Comparison of ENCODE assay signal across 14 cellular contexts in the genomic region with DNA sequence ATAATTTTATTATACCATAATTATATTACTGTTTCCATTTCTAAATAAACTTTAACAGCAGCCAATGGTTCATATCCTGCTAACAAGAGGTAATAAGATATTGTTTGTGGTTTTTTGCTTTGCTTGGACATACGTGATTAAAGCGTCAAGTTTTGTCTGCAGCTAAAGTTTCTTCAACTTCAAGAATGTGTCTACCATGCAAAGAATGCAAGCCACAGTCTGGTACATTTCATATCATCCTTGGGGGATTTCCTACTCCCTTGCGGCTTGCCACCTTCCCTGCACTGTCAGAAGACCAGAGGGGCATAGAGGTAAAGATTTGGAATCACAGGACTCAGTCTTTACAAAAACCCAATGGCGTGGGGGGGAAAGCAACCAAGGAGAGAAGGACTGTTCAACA.
DNase-seq lines count a peak whose midpoint lies in the region; ATAC-seq and TF ChIP-seq lines count a peak whose summit lies in the region.
"Had no signal": no experiment of that assay in that cellular context is flagged by ENCODE, and none has a peak within 500 bp of the region (broad histone marks: within the 10 kb centered on the region; RNA-seq: fewer than 3 reads in every experiment).

No MANE protein-coding gene starts in this region.

- no peak overlapping the region for H3K27ac Mint-ChIP-seq in activated CD8-positive, alpha-beta T cell treated with anti-CD3 and anti-CD28 coated beads for 36 hours
- no peak overlapping the region for H3K27ac Mint-ChIP-seq in activated CD8-positive, alpha-beta T cell treated with anti-CD3 and anti-CD28 coated beads, Interleukin-2, amount 10 ng/mL, durations not matched to agents 7 days and 5 days
- no peak overlapping the region for H3K27ac Mint-ChIP-seq in stimulated activated memory B cell treated with anti-CD40 and anti-IgM and Interleukin-4, amounts not matched to agents 10 μg/mL and 1 μg/mL and 100 μg/mL, for 72 hours
- H3K27ac Mint-ChIP-seq: T-helper 1 cell treated with Interleukin-12 subunit alpha and Interleukin-12 subunit beta and Interleukin-4 antibody, amounts not matched to agents 30 μg/mL and 1 μg/mL, for 36 hours had no signal

- H3K4me1 Mint-ChIP-seq in activated CD8-positive, alpha-beta T cell treated with anti-CD3 and anti-CD28 coated beads for 36 hours (ENCODE audit: low read depth) = peaks cover 54% of the 10 kb centered on the region
- H3K4me1 Mint-ChIP-seq in activated CD8-positive, alpha-beta T cell treated with anti-CD3 and anti-CD28 coated beads, Interleukin-2, amount 10 ng/mL, durations not matched to agents 7 days and 5 days (ENCODE audit: low read depth) = peaks cover 18% of the 10 kb centered on the region
- peaks cover 57% of the 10 kb centered on the region for H3K4me1 Mint-ChIP-seq in stimulated activated memory B cell treated with anti-CD40 and anti-IgM and Interleukin-4, amounts not matched to agents 10 μg/mL and 1 μg/mL and 100 μg/mL, for 72 hours

- H3K9me3 ChIP-seq in adipocyte (ENCODE audit: control insufficient read depth, low read length) = no peaks in the 10 kb centered on the region
- H3K9me3 ChIP-seq: esophagus squamous epithelium had no signal

- TF ChIP-seq CTCF in activated CD8-positive, alpha-beta T cell treated with anti-CD3 and anti-CD28 coated beads for 36 hours (IDR thresholded peaks at IDR 0.05) = no peak
- no peak for TF ChIP-seq CTCF in kidney epithelial cell (IDR thresholded peaks at IDR 0.05; ENCODE audit: insufficient read depth, low read length, poor library complexity, severe bottlenecking)

- H3K4me3 Mint-ChIP-seq in activated CD8-positive, alpha-beta T cell treated with anti-CD3 and anti-CD28 coated beads for 36 hours = no peak overlapping the region
- H3K4me3 Mint-ChIP-seq in activated CD8-positive, alpha-beta T cell treated with anti-CD3 and anti-CD28 coated beads, Interleukin-2, amount 10 ng/mL, durations not matched to agents 7 days and 5 days = no peak overlapping the region
- no peak overlapping the region for H3K4me3 Mint-ChIP-seq in stimulated activated memory B cell treated with anti-CD40 and anti-IgM and Interleukin-4, amounts not matched to agents 10 μg/mL and 1 μg/mL and 100 μg/mL, for 72 hours
- H3K4me3 Mint-ChIP-seq: T-helper 1 cell treated with Interleukin-12 subunit alpha and Interleukin-12 subunit beta and Interleukin-4 antibody, amounts not matched to agents 30 μg/mL and 1 μg/mL, for 36 hours had no signal

- H3K27ac ChIP-seq in caudate nucleus (ENCODE audit: low read depth, low read length) = no peak overlapping the region
- H3K27ac ChIP-seq: esophagus squamous epithelium had no signal

- DNase-seq in activated CD8-positive, alpha-beta T cell treated with anti-CD3 and anti-CD28 coated beads for 36 hours = peak; percentile 25
- DNase-seq in activated CD8-positive, alpha-beta T cell treated with anti-CD3 and anti-CD28 coated beads, Interleukin-2, amount 10 ng/mL, durations not matched to agents 7 days and 5 days = no peak
- DNase-seq in adipocyte (ENCODE audit: low read depth) (peak; percentile 95), kidney epithelial cell (ENCODE audit: low read depth) (peak; percentile 87), caudate nucleus (lab: John Stamatoyannopoulos, UW) (no peak), iPS-NIHi11 (ENCODE audit: low spot score) (no peak)
- DNase-seq in stimulated activated CD4-positive, alpha-beta T cell treated with anti-CD3 and anti-CD28 coated beads, Interleukin-1b, Interleukin-23, amount 100 ng/mL, for 48 hours = no peak
- DNase-seq: aorta; esophagus squamous epithelium; GDM1; left colon; stimulated activated CD4-positive, alpha-beta T cell treated with anti-CD3 and anti-CD28 coated beads, Interleukin-4, amount 100 ng/mL, for 24 hours had no signal

- no peak overlapping the region for H3K4me3 ChIP-seq in adipocyte (ENCODE audit: low read length)
- H3K4me3 ChIP-seq in kidney epithelial cell (ENCODE audit: low read depth, low read length) = no peak overlapping the region
- H3K4me3 ChIP-seq: esophagus squamous epithelium had no signal

- H3K36me3 Mint-ChIP-seq in activated CD8-positive, alpha-beta T cell treated with anti-CD3 and anti-CD28 coated beads for 36 hours (ENCODE audit: low read depth) = no peaks in the 10 kb centered on the region
- H3K36me3 Mint-ChIP-seq in activated CD8-positive, alpha-beta T cell treated with anti-CD3 and anti-CD28 coated beads, Interleukin-2, amount 10 ng/mL, durations not matched to agents 7 days and 5 days (ENCODE audit: low read depth) = no peaks in the 10 kb centered on the region
- H3K36me3 Mint-ChIP-seq in stimulated activated memory B cell treated with anti-CD40 and anti-IgM and Interleukin-4, amounts not matched to agents 10 μg/mL and 1 μg/mL and 100 μg/mL, for 72 hours = no peaks in the 10 kb centered on the region

- H3K4me1 ChIP-seq in adipocyte (ENCODE audit: control insufficient read depth, insufficient read depth, low read length) = peaks cover 48% of the 10 kb centered on the region

- no peak overlapping the region for H3K9ac ChIP-seq in adipocyte (ENCODE audit: low read length)

- ATAC-seq in activated CD8-positive, alpha-beta T cell treated with anti-CD3 and anti-CD28 coated beads for 36 hours = peak; percentile 39
- ATAC-seq in activated CD8-positive, alpha-beta T cell treated with anti-CD3 and anti-CD28 coated beads, Interleukin-2, amount 10 ng/mL, durations not matched to agents 7 days and 5 days = no peak
- ATAC-seq in stimulated activated memory B cell treated with anti-CD40 and anti-IgM and Interleukin-4, amounts not matched to agents 10 μg/mL and 1 μg/mL and 100 μg/mL, for 72 hours = peak; percentile 64
- ATAC-seq: left colon had no signal

- H3K36me3 ChIP-seq in adipocyte (ENCODE audit: control insufficient read depth, insufficient read depth, low read length, severe bottlenecking) = no peaks in the 10 kb centered on the region
- H3K36me3 ChIP-seq in kidney epithelial cell (ENCODE audit: control insufficient read depth, insufficient read depth, low read length) = no peaks in the 10 kb centered on the region
- H3K36me3 ChIP-seq: esophagus squamous epithelium had no signal

- intact Hi-C loops in activated CD8-positive, alpha-beta T cell treated with anti-CD3 and anti-CD28 coated beads for 36 hours (cut with micrococcal nuclease) = no loop called here

- POLR2A ChIA-PET in activated CD8-positive, alpha-beta T cell treated with anti-CD3 and anti-CD28 coated beads for 36 hours (lab: Charles Lee) = no interaction called here
- POLR2A ChIA-PET in activated CD8-positive, alpha-beta T cell treated with anti-CD3 and anti-CD28 coated beads, Interleukin-2, amount 10 ng/mL, durations not matched to agents 7 days and 5 days (lab: Charles Lee) = no interaction called here

- H3K27me3 ChIP-seq in adipocyte (replicated peaks; ENCODE audit: control insufficient read depth, insufficient read depth, low read length) = no peaks in the 10 kb centered on the region
- no peaks in the 10 kb centered on the region for H3K27me3 ChIP-seq in kidney epithelial cell (ENCODE audit: control insufficient read depth, insufficient read depth, low read length)
- H3K27me3 ChIP-seq: esophagus squamous epithelium had no signal

- CTCF ChIA-PET in activated CD8-positive, alpha-beta T cell treated with anti-CD3 and anti-CD28 coated beads for 36 hours (lab: Charles Lee) = no interaction called here
- CTCF ChIA-PET in activated CD8-positive, alpha-beta T cell treated with anti-CD3 and anti-CD28 coated beads, Interleukin-2, amount 10 ng/mL, durations not matched to agents 7 days and 5 days (lab: Charles Lee) = no interaction called here

- H3K27me3 Mint-ChIP-seq in activated CD8-positive, alpha-beta T cell treated with anti-CD3 and anti-CD28 coated beads for 36 hours = no peaks in the 10 kb centered on the region
- no peaks in the 10 kb centered on the region for H3K27me3 Mint-ChIP-seq in activated CD8-positive, alpha-beta T cell treated with anti-CD3 and anti-CD28 coated beads, Interleukin-2, amount 10 ng/mL, durations not matched to agents 7 days and 5 days (ENCODE audit: low read depth)
- no peaks in the 10 kb centered on the region for H3K27me3 Mint-ChIP-seq in stimulated activated memory B cell treated with anti-CD40 and anti-IgM and Interleukin-4, amounts not matched to agents 10 μg/mL and 1 μg/mL and 100 μg/mL, for 72 hours

- H3K9me3 Mint-ChIP-seq in activated CD8-positive, alpha-beta T cell treated with anti-CD3 and anti-CD28 coated beads for 36 hours = no peaks in the 10 kb centered on the region
- no peaks in the 10 kb centered on the region for H3K9me3 Mint-ChIP-seq in activated CD8-positive, alpha-beta T cell treated with anti-CD3 and anti-CD28 coated beads, Interleukin-2, amount 10 ng/mL, durations not matched to agents 7 days and 5 days (ENCODE audit: insufficient read depth)
- no peaks in the 10 kb centered on the region for H3K9me3 Mint-ChIP-seq in stimulated activated memory B cell treated with anti-CD40 and anti-IgM and Interleukin-4, amounts not matched to agents 10 μg/mL and 1 μg/mL and 100 μg/mL, for 72 hours
- H3K9me3 Mint-ChIP-seq: T-helper 1 cell treated with Interleukin-12 subunit alpha and Interleukin-12 subunit beta and Interleukin-4 antibody, amounts not matched to agents 30 μg/mL and 1 μg/mL, for 36 hours had no signal

Comparison
In these comparisons a context has a peak if more than half of its experiments do, and no peak if none do; other contexts are left out.
1. DNase-seq: peak in activated CD8-positive, alpha-beta T cell treated with anti-CD3 and anti-CD28 coated beads for 36 hours (single experiment), adipocyte (single experiment) and kidney epithelial cell (single experiment); none in activated CD8-positive, alpha-beta T cell treated with anti-CD3 and anti-CD28 coated beads, Interleukin-2, amount 10 ng/mL, durations not matched to agents 7 days and 5 days (single experiment), caudate nucleus (0 of 61), iPS-NIHi11 (single experiment) and stimulated activated CD4-positive, alpha-beta T cell treated with anti-CD3 and anti-CD28 coated beads, Interleukin-1b, Interleukin-23, amount 100 ng/mL, for 48 hours (single experiment).